ENCODE assay signal across 9 cellular contexts in the genomic region with DNA sequence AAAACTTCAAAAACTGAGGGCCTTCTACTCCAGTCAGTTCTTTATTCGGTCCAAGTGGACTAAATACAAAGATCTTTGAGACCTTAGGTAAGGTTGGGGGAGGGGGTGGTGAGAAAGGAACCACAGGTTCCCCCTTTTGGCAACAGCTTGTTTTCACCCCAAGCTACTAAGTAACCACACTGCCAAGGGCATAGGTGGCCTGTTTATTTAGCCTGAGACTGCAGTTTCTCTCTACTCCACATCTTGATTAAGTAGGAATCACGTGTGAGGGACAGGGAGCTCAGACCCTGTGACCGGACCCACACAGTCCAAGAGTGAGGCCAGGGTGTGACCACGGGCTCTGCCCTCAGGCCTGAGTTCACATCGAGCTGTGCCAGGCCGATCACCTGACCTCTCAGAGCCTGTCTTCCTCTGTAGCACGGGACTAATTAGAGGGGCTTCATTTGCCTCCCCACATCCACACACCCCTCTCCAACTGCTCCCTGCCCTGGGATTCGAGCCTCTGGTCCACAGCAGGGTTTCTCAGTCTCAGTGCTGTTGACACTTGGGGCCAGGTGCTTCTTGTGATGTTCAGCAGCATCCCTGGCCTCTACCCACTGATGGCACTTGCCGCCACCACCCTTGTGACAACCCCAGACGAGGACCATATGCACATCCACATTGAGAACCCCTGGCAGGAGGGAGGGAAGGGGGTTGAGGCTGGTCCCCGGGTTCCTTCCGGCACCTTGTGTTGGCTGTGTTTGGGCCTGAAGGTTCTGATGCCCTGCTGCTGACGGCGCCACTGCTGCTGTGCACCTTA. TPM values are rescaled to one million over a fixed set of nuclear protein-coding genes. Genes with fewer than 3 reads are reported as not detected.
A peak's percentile ranks its signal among the peaks of the same experiment; 100 is the strongest.
DNase-seq lines count a peak whose midpoint lies in the region; ATAC-seq, FAIRE-seq and TF ChIP-seq lines count a peak whose summit lies in the region.
"Had no signal": no experiment of that assay in that cellular context is flagged by ENCODE, and none has a peak within 500 bp of the region (broad histone marks: within the 10 kb centered on the region; RNA-seq: fewer than 3 reads in every experiment).

No MANE protein-coding gene starts in this region.

- peaks cover 8% of the 10 kb centered on the region for H3K4me1 ChIP-seq in endodermal cell (ENCODE audit: control insufficient read depth, insufficient read depth, low read length)

- WGBS in endodermal cell (ENCODE audit: insufficient coverage in 1 of 2, insufficient read length in 1 of 2), 2 experiments: 87 to 88% methylated on average over 11 to 13 of the region's 14 CpGs

- H3K4me3 Mint-ChIP-seq in endodermal cell (no peak overlapping the region), osteocyte (ENCODE audit: unreplicated experiment) (no peak overlapping the region)
- H3K4me3 Mint-ChIP-seq: nephron had no signal

- H3K9me3 ChIP-seq in endodermal cell (ENCODE audit: control insufficient read depth, low read length): no peaks in the 10 kb centered on the region

- H3K27ac Mint-ChIP-seq in endodermal cell (peak overlapping the region; percentile 82), osteocyte (ENCODE audit: unreplicated experiment) (peak overlapping the region; percentile 41)

- H3K27ac ChIP-seq in endodermal cell (ENCODE audit: low read depth, low read length): no peak overlapping the region

- ATAC-seq in HG03108 (IDR thresholded peaks at IDR 0.05; ENCODE audit: unreplicated experiment) (no peak), HG02981 (IDR thresholded peaks at IDR 0.05; ENCODE audit: unreplicated experiment) (no peak)

- H3K9ac ChIP-seq in endodermal cell (ENCODE audit: extremely low read depth, low read length, poor library complexity, severe bottlenecking): no peak overlapping the region

- H3K4me3 ChIP-seq in NB4 (ENCODE audit: low read depth, low read length): no peak overlapping the region
- no peak overlapping the region for H3K4me3 ChIP-seq in endodermal cell (ENCODE audit: low read length)

- H3K36me3 Mint-ChIP-seq in endodermal cell (ENCODE audit: low read depth) (peaks cover 35% of the 10 kb centered on the region), osteocyte (ENCODE audit: unreplicated experiment) (peaks cover 16% of the 10 kb centered on the region)

- TF ChIP-seq POLR2A in GM12891 (IDR thresholded peaks at IDR 0.05; ENCODE audit: low read depth, low read length): peak; percentile 40; the same call in 1 of the 2 replicates
- no peak for TF ChIP-seq POLR2A in NB4 (IDR thresholded peaks at IDR 0.05; ENCODE audit: extremely low read depth, insufficient read length)

- H3K4me1 Mint-ChIP-seq in endodermal cell (peaks cover 27% of the 10 kb centered on the region), osteocyte (ENCODE audit: unreplicated experiment) (peaks cover 13% of the 10 kb centered on the region)

- no peaks in the 10 kb centered on the region for H3K27me3 Mint-ChIP-seq in endodermal cell (ENCODE audit: insufficient read depth)
- H3K27me3 Mint-ChIP-seq in osteocyte (ENCODE audit: unreplicated experiment): no peaks in the 10 kb centered on the region

- no peaks in the 10 kb centered on the region for H3K9me3 Mint-ChIP-seq in endodermal cell
- H3K9me3 Mint-ChIP-seq in osteocyte (ENCODE audit: unreplicated experiment): no peaks in the 10 kb centered on the region
- H3K9me3 Mint-ChIP-seq: nephron had no signal

- TF ChIP-seq CTCF in NB4 (IDR thresholded peaks at IDR 0.05; ENCODE audit: low read depth, low read length) (no peak), endodermal cell (conservative IDR thresholded peaks at IDR 0.05) (no peak), osteocyte (IDR thresholded peaks at IDR 0.05) (no peak)

- DNase-seq in GM12891 (ENCODE audit: insufficient read length, low spot score) (no peak), NB4 (ENCODE audit: low read depth) (peak; percentile 62), endodermal cell (peak; percentile 72), osteocyte (ENCODE audit: extremely low spot score, unreplicated experiment) (no peak), LoVo (ENCODE audit: low spot score) (no peak)
- DNase-seq: activated naive CD4-positive, alpha-beta T cell treated with anti-CD3 and anti-CD28 coated beads, Interleukin-2, amount 50 U/mL, for 16 hours had no signal

- H3K36me3 ChIP-seq in endodermal cell (ENCODE audit: control insufficient read depth, insufficient read depth, low read length): peaks cover 26% of the 10 kb centered on the region

- no peak for FAIRE-seq in GM12891 (lab: Jason Lieb, UNC)

- no peaks in the 10 kb centered on the region for H3K27me3 ChIP-seq in endodermal cell (ENCODE audit: control insufficient read depth, insufficient read depth, low read length, poor library complexity, severe bottlenecking)

TF ChIP-seq in GM12891, 5 proteins besides CTCF, POLR2A, EP300 and RAD21:
- TF ChIP-seq TAF1 (IDR thresholded peaks at IDR 0.05; ENCODE audit: low read depth, low read length) (no peak), PAX5 (IDR thresholded peaks at IDR 0.05; ENCODE audit: insufficient read depth, low read length, severe bottlenecking) (no peak), POLR2AphosphoS5 (IDR thresholded peaks at IDR 0.05; ENCODE audit: low read depth, low read length) (peak; percentile 34; the same call in 1 of the 2 replicates), SPI1 (IDR thresholded peaks at IDR 0.05; ENCODE audit: low read depth, low read length) (no peak), POU2F2 (IDR thresholded peaks at IDR 0.05; ENCODE audit: low read depth, low read length) (no peak)

RNA-seq across cellular contexts. Expression of a gene that starts 17.8 kb away (rescaled TPM):
- 0.13 TPM for polyA plus RNA-seq in GM12891 (2012; ENCODE audit: low read depth, missing spikeins)
- total RNA-seq in endodermal cell (10 to 100 TPM; 15.1 to 26.9 TPM), osteocyte (1.9 and 3.3 TPM in 2 replicates)
- polyA plus RNA-seq in endodermal cell (2013, experiment 1 of 2): 3.5 TPM
- polyA plus RNA-seq in endodermal cell (2013, experiment 2 of 2): 3.6 TPM

RNA-seq across cellular contexts. Expression of a gene that starts 28.0 kb away (rescaled TPM):
- 0.23 TPM for polyA plus RNA-seq in GM12891 (2012; ENCODE audit: low read depth, missing spikeins)
- total RNA-seq in endodermal cell (1 to 10 TPM; 3.2 to 4.8 TPM), osteocyte (1.3 and 1.4 TPM in 2 replicates)
- 0.50 TPM for polyA plus RNA-seq in endodermal cell (2013, experiment 1 of 2)
- polyA plus RNA-seq in endodermal cell (2013, experiment 2 of 2): 2.2 TPM

RNA-seq across cellular contexts. Expression of a gene that starts 30.3 kb away (rescaled TPM):
- not detected for polyA plus RNA-seq in GM12891 (2012; ENCODE audit: low read depth, missing spikeins)
- 1 to 10 TPM; 2.0 to 3.4 TPM for total RNA-seq in endodermal cell
- 3.3 TPM for polyA plus RNA-seq in endodermal cell (2013, experiment 1 of 2)
- polyA plus RNA-seq in endodermal cell (2013, experiment 2 of 2): 2.3 TPM
- total RNA-seq in osteocyte: 8.6 and 9.1 TPM in 2 replicates

Comparison
In these comparisons a context has a peak if more than half of its experiments do, and no peak if none do; other contexts are left out.
1. DNase-seq: peak in NB4 (single experiment) and endodermal cell (single experiment); none in GM12891 (single experiment), osteocyte (single experiment) and LoVo (single experiment).